Comparison of ENCODE assay signal across 8 cellular contexts in genomic region chr2:220079595-220079994, GRCh38.
"Had no signal": no experiment of that assay in that cellular context is flagged by ENCODE, and none has a peak within 500 bp of the region (broad histone marks: within the 10 kb centered on the region; RNA-seq: fewer than 3 reads in every experiment).

No MANE protein-coding gene starts in this region.

- H3K4me2 ChIP-seq: GM23338 had no signal

- H2AFZ ChIP-seq: GM23338 had no signal

- H3K27ac Mint-ChIP-seq: GM23338, H9 had no signal

- H3K4me3 Mint-ChIP-seq: GM23338, H9 had no signal

- ATAC-seq: GM23338 had no signal

- H3K9me3 Mint-ChIP-seq: GM23338, H9 had no signal

- FAIRE-seq: H1, H54 had no signal

- H3K4me3 ChIP-seq: GM23338 had no signal

- DNase-seq: H9, HCEC 1CT, IMR-90, KBM-7 had no signal

- H3K27ac ChIP-seq: HL-60 had no signal
